Comparison of ENCODE assay signal across 13 cellular contexts in the genomic region with DNA sequence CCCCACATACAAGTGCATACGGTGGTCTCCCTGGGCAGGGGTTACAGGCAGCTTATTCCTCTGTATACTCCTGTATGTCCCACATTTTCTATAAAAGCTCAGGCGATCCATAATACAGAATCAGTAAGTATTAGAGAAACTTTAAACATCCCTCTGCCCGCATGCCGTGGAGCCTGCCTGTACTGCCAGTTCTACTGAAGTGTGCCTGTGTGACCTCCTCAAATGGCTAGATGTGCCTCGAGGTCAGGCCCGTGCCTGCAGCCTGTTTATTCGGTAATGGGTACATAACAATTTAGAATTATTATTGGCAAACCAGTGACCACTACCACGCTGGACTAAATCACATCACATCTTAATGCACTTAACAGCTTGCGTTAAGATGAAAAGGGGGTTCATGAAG.
"Had no signal": no experiment of that assay in that cellular context is flagged by ENCODE, and none has a peak within 500 bp of the region (broad histone marks: within the 10 kb centered on the region; RNA-seq: fewer than 3 reads in every experiment).

No MANE protein-coding gene starts in this region.

- H3K27me3 ChIP-seq: brain microvascular endothelial cell, SJSA1, upper lobe of right lung had no signal

- H3K36me3 ChIP-seq: brain microvascular endothelial cell, SJSA1, upper lobe of right lung had no signal

- H3K27ac Mint-ChIP-seq: activated B cell treated with CpG ODN at 0.5 μM for 24 hours; activated CD4-positive, alpha-beta T cell treated with anti-CD3 and anti-CD28 coated beads, Interleukin-2, amount 10 ng/mL, durations not matched to agents 7 days and 5 days; activated naive CD8-positive, alpha-beta T cell; activated T-cell treated with anti-CD3 and anti-CD28 coated beads, Interleukin-2, amount 50 U/mL, for 72 hours; stimulated activated naive B cell treated with anti-CD40 and anti-IgM and Interleukin-4, amounts not matched to agents 10 μg/mL and 1 μg/mL and 100 μg/mL, for 72 hours had no signal

- H3K27me3 Mint-ChIP-seq: activated B cell treated with CpG ODN at 0.5 μM for 24 hours; activated CD4-positive, alpha-beta T cell treated with anti-CD3 and anti-CD28 coated beads, Interleukin-2, amount 10 ng/mL, durations not matched to agents 7 days and 5 days; activated naive CD8-positive, alpha-beta T cell had no signal

- H3K27ac ChIP-seq: brain microvascular endothelial cell, SJSA1, upper lobe of right lung had no signal

- H3K9me3 ChIP-seq: SJSA1, upper lobe of right lung had no signal

- DNase-seq: activated B cell treated with CpG ODN at 0.5 μM for 24 hours; activated CD4-positive, alpha-beta T cell treated with anti-CD3 and anti-CD28 coated beads, Interleukin-2, amount 10 ng/mL, durations not matched to agents 7 days and 5 days; activated CD8-positive, alpha-beta memory T cell treated with anti-CD3 and anti-CD28 coated beads, Interleukin-2, amount 50 U/mL, for 48 hours; activated gamma-delta T cell treated with Interleukin-2 at 50 U/mL for 16 hours; activated T-cell treated with anti-CD3 and anti-CD28 coated beads, Interleukin-2, amount 50 U/mL, for 72 hours; amniotic stem cell; brain microvascular endothelial cell; stimulated activated naive B cell treated with anti-CD40 and anti-IgM and Interleukin-4, amounts not matched to agents 10 μg/mL and 1 μg/mL and 100 μg/mL, for 72 hours; T-helper 2 cell; upper lobe of right lung had no signal

- H3K4me3 Mint-ChIP-seq: activated B cell treated with CpG ODN at 0.5 μM for 24 hours; activated CD4-positive, alpha-beta T cell treated with anti-CD3 and anti-CD28 coated beads, Interleukin-2, amount 10 ng/mL, durations not matched to agents 7 days and 5 days; activated naive CD8-positive, alpha-beta T cell; activated T-cell treated with anti-CD3 and anti-CD28 coated beads, Interleukin-2, amount 50 U/mL, for 72 hours had no signal

- H3K9me3 Mint-ChIP-seq: activated B cell treated with CpG ODN at 0.5 μM for 24 hours; activated CD4-positive, alpha-beta T cell treated with anti-CD3 and anti-CD28 coated beads, Interleukin-2, amount 10 ng/mL, durations not matched to agents 7 days and 5 days; activated T-cell treated with anti-CD3 and anti-CD28 coated beads, Interleukin-2, amount 50 U/mL, for 72 hours; nephron; stimulated activated naive B cell treated with anti-CD40 and anti-IgM and Interleukin-4, amounts not matched to agents 10 μg/mL and 1 μg/mL and 100 μg/mL, for 72 hours had no signal
